In the genomic region with DNA sequence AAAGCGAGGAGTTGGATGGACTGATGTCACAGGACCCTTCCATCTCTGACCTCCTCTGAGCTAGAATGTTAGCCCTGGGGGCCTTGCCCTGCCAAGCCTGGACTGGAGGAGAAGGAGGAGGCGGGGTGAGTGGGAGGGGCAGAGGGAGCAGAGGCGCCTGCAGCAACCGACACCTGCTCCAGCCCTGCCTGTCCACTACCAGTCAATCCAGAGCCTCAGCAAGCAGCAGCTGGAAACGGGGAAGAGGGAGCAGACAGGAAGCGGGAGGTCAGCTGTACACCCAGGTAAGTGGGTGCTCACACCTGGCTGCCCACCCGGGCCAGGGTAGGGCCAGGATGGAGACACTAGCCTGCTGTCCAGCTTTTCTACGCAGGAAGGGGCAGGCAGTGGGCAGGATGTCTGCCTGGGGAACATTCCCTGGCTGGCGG, we compare ENCODE assay signal across 15 cellular contexts.
A peak's percentile ranks its signal among the peaks of the same experiment; 100 is the strongest.
DNase-seq lines count a peak whose midpoint lies in the region; ATAC-seq and TF ChIP-seq lines count a peak whose summit lies in the region.
"Had no signal": no experiment of that assay in that cellular context is flagged by ENCODE, and none has a peak within 500 bp of the region (broad histone marks: within the 10 kb centered on the region; RNA-seq: fewer than 3 reads in every experiment).

A gene (plus strand): TSS at position 201 of the 428 bp plus-strand sequence. CDS start 2,470 bp downstream, outside the sequence.

- peaks cover 27% of the 10 kb centered on the region for H3K27me3 Mint-ChIP-seq in nephron (ENCODE audit: low read depth)

- peak within 1 kb of the TSS in 1 of 3 experiments; percentile 65 for H3K4me3 Mint-ChIP-seq in nephron

- ATAC-seq in HG02938 (IDR thresholded peaks at IDR 0.05; ENCODE audit: unreplicated experiment) = no peak

- DNase-seq in HK-2 (ENCODE audit: unreplicated experiment) (peak; percentile 87), WERI-Rb-1 (peak; percentile 91), DMS79 (lab: John Stamatoyannopoulos, UW) (no peak), NCI-H1930 (lab: John Stamatoyannopoulos, UW) (no peak)
- DNase-seq in activated T-cell treated with anti-CD3 and anti-CD28 coated beads, Interleukin-2, amount 50 U/mL, for 1 hour = no peak
- DNase-seq: activated CD4-positive, alpha-beta T cell treated with anti-CD3 and anti-CD28 coated beads for 4 hours; activated naive CD4-positive, alpha-beta T cell; esophagus squamous epithelium; MV-4-11; stimulated activated CD4-positive, alpha-beta T cell treated with anti-CD3 and anti-CD28 coated beads, Interleukin-4, amount 100 ng/mL, for 1 hour had no signal

- H4K20me1 ChIP-seq in BLaER1 = no peaks in the 10 kb centered on the region

- peaks cover 64% of the 10 kb centered on the region for H3K4me1 Mint-ChIP-seq in nephron

- H3K27me3 ChIP-seq in BLaER1 = no peaks in the 10 kb centered on the region
- H3K27me3 ChIP-seq in WERI-Rb-1 (ENCODE audit: insufficient read depth, low read depth, severe bottlenecking) = no peaks in the 10 kb centered on the region

- TF ChIP-seq CTCF in WERI-Rb-1 (IDR thresholded peaks at IDR 0.05; ENCODE audit: low read depth, low read length) (no peak), nephron (IDR thresholded peaks at IDR 0.05; ENCODE audit: unreplicated experiment in 3 of 3) (no peak)

- no peaks in the 10 kb centered on the region for H3K36me3 ChIP-seq in BLaER1
- no peaks in the 10 kb centered on the region for H3K36me3 ChIP-seq in WERI-Rb-1
- H3K36me3 ChIP-seq: esophagus squamous epithelium, neutrophil had no signal

- no peak within 1 kb of the TSS for H3K9ac ChIP-seq in BLaER1

- H3K27ac ChIP-seq in BLaER1 (no peak within 1 kb of the TSS), WERI-Rb-1 (peak within 1 kb of the TSS; percentile 68)
- H3K27ac ChIP-seq: esophagus squamous epithelium, HL-60, neutrophil had no signal

- peaks cover 10% of the 10 kb centered on the region for H3K4me1 ChIP-seq in BLaER1
- H3K4me1 ChIP-seq: esophagus squamous epithelium had no signal

- no peaks in the 10 kb centered on the region for H3K9me3 ChIP-seq in BLaER1
- H3K9me3 ChIP-seq in WERI-Rb-1 (ENCODE audit: severe bottlenecking) = no peaks in the 10 kb centered on the region
- H3K9me3 ChIP-seq: esophagus squamous epithelium, neutrophil had no signal

- peak within 1 kb of the TSS; percentile 30 for H3K4me2 ChIP-seq in BLaER1

- H3K9me3 Mint-ChIP-seq in nephron = no peaks in the 10 kb centered on the region

- no peaks in the 10 kb centered on the region for H3K36me3 Mint-ChIP-seq in nephron (ENCODE audit: low read depth)

- H3K4me3 ChIP-seq in BLaER1 = no peak within 1 kb of the TSS
- peak within 1 kb of the TSS; percentile 1; the same call in 1 of the 2 replicates for H3K4me3 ChIP-seq in WERI-Rb-1 (ENCODE audit: low read depth, low read length)
- H3K4me3 ChIP-seq: esophagus squamous epithelium had no signal

- H3K27ac Mint-ChIP-seq in nephron = peak within 1 kb of the TSS in 2 of 3 experiments; percentile 92

Comparison
In these comparisons a context has a peak if more than half of its experiments do, and no peak if none do; other contexts are left out.
1. DNase-seq: peak in HK-2 (single experiment) and WERI-Rb-1 (single experiment); none in DMS79 (single experiment), NCI-H1930 (0 of 2) and activated T-cell treated with anti-CD3 and anti-CD28 coated beads, Interleukin-2, amount 50 U/mL, for 1 hour (single experiment).